In genomic region chr12:47361389-47362031, GRCh38 we compare ENCODE assay signal across 1 cellular context.
A peak's percentile ranks its signal among the peaks of the same experiment; 100 is the strongest.
TF ChIP-seq lines count a peak whose summit lies in the region.

No MANE protein-coding gene starts in this region.

TF ChIP-seq in K562, 482 proteins besides CTCF, POLR2A, EP300 and RAD21 (continued from another document):
- TF ChIP-seq RCOR1 (IDR thresholded peaks at IDR 0.05; ENCODE audit: borderline replicate concordance in 1 of 2, low read depth in 2 of 2, low read length in 2 of 2) (peak in 1 of 2 experiments; percentile 36; a peak in 1 of 4 replicates), POLR2H (tag; IDR thresholded peaks at IDR 0.05; ENCODE audit: low read depth) (peak; percentile 69; the same call in 1 of the 2 replicates), L3MBTL2 (IDR thresholded peaks at IDR 0.05) (peak; percentile 20; the same call in 1 of the 2 replicates), ZNF184 (CRISPR knock-in tag; IDR thresholded peaks at IDR 0.05) (no peak)
